11 cellular contexts compared by ENCODE assay signal in genomic region chr1:246959944-246960693, GRCh38. TPM values are rescaled to one million over a fixed set of nuclear protein-coding genes. Genes with fewer than 3 reads are reported as not detected.
DNase-seq lines count a peak whose midpoint lies in the region; ATAC-seq and TF ChIP-seq lines count a peak whose summit lies in the region.
"Had no signal": no experiment of that assay in that cellular context is flagged by ENCODE, and none has a peak within 500 bp of the region (broad histone marks: within the 10 kb centered on the region; RNA-seq: fewer than 3 reads in every experiment).

No MANE protein-coding gene starts in this region.

- H3K9me3 ChIP-seq in OCI-LY7 (ENCODE audit: low read length) (no peaks in the 10 kb centered on the region), left ventricle myocardium inferior (replicated peaks) (no peaks in the 10 kb centered on the region)

- H3K36me3 ChIP-seq in OCI-LY7 (ENCODE audit: insufficient read depth, low read length) = peaks cover 12% of the 10 kb centered on the region
- no peaks in the 10 kb centered on the region for H3K36me3 ChIP-seq in left ventricle myocardium inferior

- intact Hi-C loops in CD14-positive monocyte (cut with micrococcal nuclease) = loop anchor here in 1 of 2 donors (5.0 kb wide), 1 partner anchor 48 kb away; no protein-coding TSS in a partner anchor
- intact Hi-C loops in OCI-LY7 (cut with micrococcal nuclease; ENCODE audit: unreplicated experiment) = no loop called here
- intact Hi-C loops in left ventricle myocardium inferior (cut with micrococcal nuclease) = no loop called here

- peak overlapping the region; percentile 26; the same call in 1 of the 2 replicates for H3K4me2 ChIP-seq in OCI-LY7 (ENCODE audit: low read length)

- no peaks in the 10 kb centered on the region for H4K20me1 ChIP-seq in OCI-LY7 (ENCODE audit: insufficient read depth, low read length)

- H3K27ac ChIP-seq in OCI-LY7 (ENCODE audit: low read depth, low read length, poor library complexity, severe bottlenecking) (no peak overlapping the region), left ventricle myocardium inferior (replicated peaks) (no peak overlapping the region)

- peaks cover 2 to 7% (median 4%) of the 10 kb centered on the region in 7 donors for H3K9me3 Mint-ChIP-seq in CD14-positive monocyte
- H3K9me3 Mint-ChIP-seq in naive thymus-derived CD8-positive, alpha-beta T cell = peaks cover 0 to 12% (median 2%) of the 10 kb centered on the region in 9 donors

- POLR2A ChIA-PET in OCI-LY7 (lab: Charles Lee) = interaction anchor here (0.7 kb wide), 2 partner anchors 21 to 227 kb away, joined by 3 read pairs; no protein-coding TSS in a partner anchor
- POLR2A ChIA-PET in naive thymus-derived CD8-positive, alpha-beta T cell (lab: Charles Lee) = no interaction called here

- no peaks in the 10 kb centered on the region for H3K9me2 ChIP-seq in OCI-LY7 (ENCODE audit: insufficient read depth, low read length)

- TF ChIP-seq CTCF in CD14-positive monocyte (IDR thresholded peaks at IDR 0.05) (peak; percentile 19), OCI-LY7 (conservative IDR thresholded peaks at IDR 0.05; ENCODE audit: low read length) (no peak; the same call in 1 of the 2 replicates), left ventricle myocardium inferior (IDR thresholded peaks at IDR 0.05; ENCODE audit: borderline replicate concordance) (peak; percentile 31)

- no peak overlapping the region for H2AFZ ChIP-seq in OCI-LY7 (ENCODE audit: low read length)

- peaks cover 0 to 2% (median 0%) of the 10 kb centered on the region in 3 donors for H3K27me3 Mint-ChIP-seq in CD14-positive monocyte (ENCODE audit: low read depth in 3 of 3)
- peaks cover 0 to 9% (median 0%) of the 10 kb centered on the region in 5 donors for H3K27me3 Mint-ChIP-seq in naive thymus-derived CD8-positive, alpha-beta T cell
- H3K27me3 Mint-ChIP-seq: CD4-positive, CD25-positive, alpha-beta regulatory T cell had no signal

- H3K4me3 ChIP-seq in OCI-LY7 (ENCODE audit: low read depth, low read length, poor library complexity, severe bottlenecking) = no peak overlapping the region
- no peak overlapping the region for H3K4me3 ChIP-seq in left ventricle myocardium inferior

- no peak for ATAC-seq in stimulated activated naive CD8-positive, alpha-beta T cell treated with anti-CD3 and anti-CD28 coated beads, Interleukin-15, Interleukin-2, amounts not matched to agents 100 U/mL and 50 U/mL, for 24 hours
- ATAC-seq in HG03521 (IDR thresholded peaks at IDR 0.05; ENCODE audit: unreplicated experiment) = no peak
- no peak for ATAC-seq in naive thymus-derived CD8-positive, alpha-beta T cell

- peaks cover 10% of the 10 kb centered on the region for H3K4me1 ChIP-seq in OCI-LY7 (ENCODE audit: insufficient read depth, low read length, poor library complexity, severe bottlenecking)
- H3K4me1 ChIP-seq in left ventricle myocardium inferior = no peaks in the 10 kb centered on the region

- no peaks in the 10 kb centered on the region for H3K79me2 ChIP-seq in OCI-LY7 (ENCODE audit: insufficient read depth, low read depth, low read length)

- H3K36me3 Mint-ChIP-seq in CD14-positive monocyte = peaks cover 5 to 8% of the 10 kb centered on the region in 2 donors
- H3K36me3 Mint-ChIP-seq in naive thymus-derived CD8-positive, alpha-beta T cell = no peaks in the 10 kb centered on the region
- H3K36me3 Mint-ChIP-seq: CD4-positive, CD25-positive, alpha-beta regulatory T cell had no signal

- CTCF ChIA-PET in OCI-LY7 (lab: Charles Lee; ENCODE audit: unreplicated experiment) = no interaction called here

- peak overlapping the region; percentile 28 to 76 for H3K4me3 Mint-ChIP-seq in CD14-positive monocyte
- peak overlapping the region in 1 of 10 donors; percentile 48 for H3K4me3 Mint-ChIP-seq in naive thymus-derived CD8-positive, alpha-beta T cell
- H3K4me3 Mint-ChIP-seq: CD4-positive, CD25-positive, alpha-beta regulatory T cell had no signal

- DNase-seq in CD14-positive monocyte (ENCODE audit: low spot score) (no peak), HCEC 1CT (peak; percentile 35), OCI-LY7 (ENCODE audit: low spot score) (peak; percentile 52), left ventricle myocardium inferior (no peak), foreskin melanocyte (no peak)
- DNase-seq in stimulated activated naive CD8-positive, alpha-beta T cell treated with anti-CD3 and anti-CD28 coated beads, Interleukin-15, Interleukin-2, amounts not matched to agents 100 U/mL and 50 U/mL, for 24 hours = no peak
- DNase-seq in naive thymus-derived CD8-positive, alpha-beta T cell = no peak
- DNase-seq: activated gamma-delta T cell; CD4-positive, CD25-positive, alpha-beta regulatory T cell; occipital lobe had no signal

- peak overlapping the region; percentile 94 to 99 (median 97) for H3K27ac Mint-ChIP-seq in CD14-positive monocyte
- H3K27ac Mint-ChIP-seq in naive thymus-derived CD8-positive, alpha-beta T cell = peak overlapping the region in 3 of 10 donors; percentile 39 to 61 (median 53)

- H3K4me1 Mint-ChIP-seq in CD14-positive monocyte = peaks cover 49% of the 10 kb centered on the region
- peaks cover 0 to 12% (median 3%) of the 10 kb centered on the region in 4 donors for H3K4me1 Mint-ChIP-seq in naive thymus-derived CD8-positive, alpha-beta T cell
- H3K4me1 Mint-ChIP-seq: CD4-positive, CD25-positive, alpha-beta regulatory T cell had no signal

- no TSS peak for BruUV-seq in OCI-LY7 (replicated peaks; lab: Mats Ljungman, UMichigan)

- no peaks in the 10 kb centered on the region for H3K27me3 ChIP-seq in left ventricle myocardium inferior (ENCODE audit: low read depth)

RNA-seq across cellular contexts. Expression of gene AHCTF1, which starts 28.4 kb away (rescaled TPM):
- polyA plus RNA-seq in CD14-positive monocyte = 1 to 10 TPM; 2.4 to 5.4 TPM
- 36.4 and 38.5 TPM in 2 replicates for total RNA-seq in OCI-LY7 (2014; rRNA removed; shearing (Covaris generic))
- 55.8 and 57.7 TPM in 2 replicates for total RNA-seq in OCI-LY7 (2022)
- 20.8 TPM for total RNA-seq in left ventricle myocardium inferior
- 10 to 100 TPM; 67.4 to 69.5 TPM for total RNA-seq in naive thymus-derived CD8-positive, alpha-beta T cell
- polyA plus RNA-seq in naive thymus-derived CD8-positive, alpha-beta T cell = 10 to 100 TPM; 12.4 to 20.2 (median 14.3) TPM

RNA-seq across cellular contexts. Expression of gene ZNF695, which starts 47.7 kb away (rescaled TPM):
- under 1 TPM in 1 of 2 donors, not detected in 1; 0.18 TPM for polyA plus RNA-seq in CD14-positive monocyte
- total RNA-seq in OCI-LY7 (2014; rRNA removed; shearing (Covaris generic)) = 9.8 and 15.0 TPM in 2 replicates
- total RNA-seq in OCI-LY7 (2022) = 13.7 and 14.2 TPM in 2 replicates
- not detected for total RNA-seq in left ventricle myocardium inferior
- total RNA-seq in naive thymus-derived CD8-positive, alpha-beta T cell = not detected
- not detected for polyA plus RNA-seq in naive thymus-derived CD8-positive, alpha-beta T cell
- total RNA-seq: CD4-positive, CD25-positive, alpha-beta regulatory T cell had no signal
- polyA plus RNA-seq: CD4-positive, CD25-positive, alpha-beta regulatory T cell had no signal

Comparison
In these comparisons a context has a peak if more than half of its experiments do, and no peak if none do; other contexts are left out.
1. DNase-seq: peak in HCEC 1CT (single experiment) and OCI-LY7 (single experiment); none in CD14-positive monocyte (single experiment), left ventricle myocardium inferior (single experiment), stimulated activated naive CD8-positive, alpha-beta T cell treated with anti-CD3 and anti-CD28 coated beads, Interleukin-15, Interleukin-2, amounts not matched to agents 100 U/mL and 50 U/mL, for 24 hours (single experiment), foreskin melanocyte (single experiment) and naive thymus-derived CD8-positive, alpha-beta T cell (0 of 10).
2. RNA of gene ZNF695, which starts 47.7 kb away (total RNA-seq): 9.8 to 15.0 TPM in OCI-LY7; not detected in left ventricle myocardium inferior (single experiment) and not detected in naive thymus-derived CD8-positive, alpha-beta T cell; every median in the first group is over 10 times any median in the second.